ENCODE assay signal across 1 cellular context in the genomic region with DNA sequence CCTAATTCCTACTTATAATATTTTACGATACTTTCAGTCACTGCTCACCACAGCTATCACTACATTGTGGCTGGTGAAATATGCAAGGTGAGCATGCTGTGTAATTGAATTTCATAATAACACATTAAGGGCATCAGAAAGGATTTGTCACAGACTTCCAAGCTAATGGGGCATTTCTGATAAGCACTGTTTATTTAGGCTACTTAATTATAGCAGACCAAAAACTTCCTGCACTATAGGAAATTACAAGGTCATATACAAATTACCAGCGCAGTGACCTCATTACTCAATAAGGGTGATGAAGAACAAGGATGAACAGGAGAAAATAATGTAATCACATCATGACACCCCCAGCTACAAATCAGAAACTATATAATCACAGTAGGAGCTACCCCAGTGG.
A peak's percentile ranks its signal among the peaks of the same experiment; 100 is the strongest.
TF ChIP-seq lines count a peak whose summit lies in the region.

No MANE protein-coding gene starts in this region.

TF ChIP-seq in HEK293, 187 proteins besides CTCF, POLR2A, EP300 and RAD21 (continued from another document):
- TF ChIP-seq ZIC2 (tag by site-specific recombination; IDR thresholded peaks at IDR 0.05), result peak; percentile 43; the same call in 1 of the 2 replicates
- TF ChIP-seq EGR2 (tag by site-specific recombination; IDR thresholded peaks at IDR 0.05; ENCODE audit: low read depth), result no peak
- peak; percentile 51; the same call in 1 of the 2 replicates for TF ChIP-seq ATF2 (tag by site-specific recombination; IDR thresholded peaks at IDR 0.05; ENCODE audit: low read depth)
- no peak for TF ChIP-seq ZNF148 (tag by site-specific recombination; IDR thresholded peaks at IDR 0.05; ENCODE audit: borderline replicate concordance)
- TF ChIP-seq HOXD13 (CRISPR knock-in tag; IDR thresholded peaks at IDR 0.05; ENCODE audit: borderline replicate concordance), result no peak
- TF ChIP-seq ZBTB7A (tag by site-specific recombination; IDR thresholded peaks at IDR 0.05; ENCODE audit: low read depth), result no peak
- TF ChIP-seq KLF9 (tag by site-specific recombination; IDR thresholded peaks at IDR 0.05; ENCODE audit: low read depth), result no peak
- no peak for TF ChIP-seq ZNF76 (tag by site-specific recombination; IDR thresholded peaks at IDR 0.05; ENCODE audit: borderline replicate concordance, low read depth)
- TF ChIP-seq, protein P1, sequence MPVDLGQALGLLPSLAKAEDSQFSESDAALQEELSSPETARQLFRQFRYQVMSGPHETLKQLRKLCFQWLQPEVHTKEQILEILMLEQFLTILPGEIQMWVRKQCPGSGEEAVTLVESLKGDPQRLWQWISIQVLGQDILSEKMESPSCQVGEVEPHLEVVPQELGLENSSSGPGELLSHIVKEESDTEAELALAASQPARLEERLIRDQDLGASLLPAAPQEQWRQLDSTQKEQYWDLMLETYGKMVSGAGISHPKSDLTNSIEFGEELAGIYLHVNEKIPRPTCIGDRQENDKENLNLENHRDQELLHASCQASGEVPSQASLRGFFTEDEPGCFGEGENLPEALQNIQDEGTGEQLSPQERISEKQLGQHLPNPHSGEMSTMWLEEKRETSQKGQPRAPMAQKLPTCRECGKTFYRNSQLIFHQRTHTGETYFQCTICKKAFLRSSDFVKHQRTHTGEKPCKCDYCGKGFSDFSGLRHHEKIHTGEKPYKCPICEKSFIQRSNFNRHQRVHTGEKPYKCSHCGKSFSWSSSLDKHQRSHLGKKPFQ (tag by site-specific recombination; IDR thresholded peaks at IDR 0.05), result no peak
- no peak for TF ChIP-seq ZNF211 (tag by site-specific recombination; IDR thresholded peaks at IDR 0.05; ENCODE audit: low read depth)
- peak; percentile 94 for TF ChIP-seq SP7 (tag by site-specific recombination; IDR thresholded peaks at IDR 0.05)
- TF ChIP-seq ZNF843 (tag by site-specific recombination; IDR thresholded peaks at IDR 0.05), result peak; percentile 52; the same call in 1 of the 2 replicates
- no peak for TF ChIP-seq ZBTB26 (tag by site-specific recombination; optimal IDR thresholded peaks at IDR 0.05)
- no peak for TF ChIP-seq ZNF549 (tag by site-specific recombination; IDR thresholded peaks at IDR 0.05)
- TF ChIP-seq HOXC10 (CRISPR knock-in tag; IDR thresholded peaks at IDR 0.05), result no peak
- no peak for TF ChIP-seq ZNF324 (tag by site-specific recombination; IDR thresholded peaks at IDR 0.05)
- peak; percentile 54; the same call in 1 of the 2 replicates for TF ChIP-seq FEZF1 (tag by site-specific recombination; IDR thresholded peaks at IDR 0.05)
- TF ChIP-seq MYNN (tag by site-specific recombination; IDR thresholded peaks at IDR 0.05; ENCODE audit: borderline replicate concordance), result no peak
- no peak for TF ChIP-seq ZNF777 (tag by site-specific recombination; IDR thresholded peaks at IDR 0.05; ENCODE audit: borderline replicate concordance)
